9 cellular contexts compared by ENCODE assay signal in the genomic region with DNA sequence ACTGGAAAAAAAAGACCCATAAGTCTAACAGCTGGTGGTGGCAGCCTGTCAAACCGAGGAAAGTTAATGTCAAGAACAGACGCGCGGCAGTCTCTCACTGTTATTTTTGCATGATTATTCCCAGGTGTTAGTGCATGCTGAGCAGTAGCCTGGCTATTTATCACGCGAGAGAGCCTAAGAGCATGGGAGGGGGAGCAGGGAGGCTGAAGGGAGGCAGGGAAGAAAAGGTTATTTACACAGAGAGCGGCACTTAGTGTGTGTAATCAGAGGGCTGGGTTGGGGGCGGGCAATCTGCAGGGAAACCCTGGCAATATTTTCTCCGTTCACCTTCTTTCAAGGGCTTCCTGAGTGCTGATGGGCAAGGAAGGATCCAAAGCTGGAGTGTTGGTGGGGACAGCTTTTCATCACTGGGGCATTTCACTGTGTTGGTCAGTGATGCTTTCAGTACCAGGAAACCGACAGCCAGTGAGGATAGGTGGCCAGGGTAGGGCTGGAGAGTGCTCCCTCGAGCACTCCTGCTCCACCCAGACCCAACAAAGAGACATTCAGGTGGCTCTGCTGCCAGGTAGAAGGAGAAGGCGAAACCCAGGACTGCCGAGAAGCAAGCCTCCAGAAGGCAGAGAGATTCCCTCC. TPM values are rescaled to one million over a fixed set of nuclear protein-coding genes. Genes with fewer than 3 reads are reported as not detected.
A peak's percentile ranks its signal among the peaks of the same experiment; 100 is the strongest.
DNase-seq lines count a peak whose midpoint lies in the region; ATAC-seq and TF ChIP-seq lines count a peak whose summit lies in the region.
"Had no signal": no experiment of that assay in that cellular context is flagged by ENCODE, and none has a peak within 500 bp of the region (broad histone marks: within the 10 kb centered on the region; RNA-seq: fewer than 3 reads in every experiment).

No MANE protein-coding gene starts in this region.

- peak overlapping the region; percentile 24 for H2BK12ac ChIP-seq in neuronal stem cell (ENCODE audit: low read length)

- no peak overlapping the region for H4K8ac ChIP-seq in neuronal stem cell (ENCODE audit: low read depth, low read length)

- H3K18ac ChIP-seq in neuronal stem cell (ENCODE audit: low read length): no peak overlapping the region

- no peak overlapping the region for H3K14ac ChIP-seq in neuronal stem cell (ENCODE audit: low read length)

- H3K4me3 ChIP-seq in neuronal stem cell (ENCODE audit: low read length in 2 of 2): no peak overlapping the region

- H3K27me3 ChIP-seq in neuronal stem cell (ENCODE audit: control insufficient read depth in 3 of 3, insufficient read depth in 3 of 3, low read depth in 1 of 3, low read length in 3 of 3): no peaks in the 10 kb centered on the region

- peak overlapping the region; percentile 46 for H3K9ac ChIP-seq in neuronal stem cell (ENCODE audit: low read depth, low read length, poor library complexity)

- peaks cover 10% of the 10 kb centered on the region for H3K79me1 ChIP-seq in neuronal stem cell (ENCODE audit: low read depth, low read length)

- H4K91ac ChIP-seq in neuronal stem cell (ENCODE audit: low read depth, low read length, poor library complexity): no peak overlapping the region

- H3K4me1 ChIP-seq in neuronal stem cell (ENCODE audit: control insufficient read depth in 2 of 2, insufficient read depth in 1 of 2, low read depth in 1 of 2, low read length in 2 of 2): peaks cover 38 to 44% of the 10 kb centered on the region in 2 donors

- no peak overlapping the region for H2AFZ ChIP-seq in neuronal stem cell (ENCODE audit: low read length)

- DNase-seq in EH (ENCODE audit: low read depth) (peak; percentile 3), NCI-H345 (lab: John Stamatoyannopoulos, UW) (peak; percentile 82), epidermal melanocyte (ENCODE audit: insufficient read length, low spot score) (peak; percentile 35), neuronal stem cell (ENCODE audit: low spot score) (no peak), omental fat pad (ENCODE audit: low spot score) (no peak), COLO829 (ENCODE audit: low spot score) (no peak)
- DNase-seq: effector memory CD8-positive, alpha-beta T cell had no signal

- no peak overlapping the region for H3K23ac ChIP-seq in neuronal stem cell (ENCODE audit: low read depth, low read length, poor library complexity)

- H3K27ac ChIP-seq in neuronal stem cell (replicated peaks; ENCODE audit: low read length): no peak overlapping the region

- no peak overlapping the region for H2AK5ac ChIP-seq in neuronal stem cell (ENCODE audit: low read depth, low read length)

- no peak for TF ChIP-seq CTCF in omental fat pad (IDR thresholded peaks at IDR 0.05)

- H3K4ac ChIP-seq in neuronal stem cell (ENCODE audit: low read length): no peak overlapping the region

- ATAC-seq in omental fat pad (ENCODE audit: low FRiP score) (no peak), GM21360 (IDR thresholded peaks at IDR 0.05; ENCODE audit: unreplicated experiment) (no peak), HG03460 (IDR thresholded peaks at IDR 0.05; ENCODE audit: unreplicated experiment) (no peak)
- ATAC-seq: effector memory CD8-positive, alpha-beta T cell had no signal

- H2BK5ac ChIP-seq in neuronal stem cell (ENCODE audit: low read length): no peak overlapping the region

- peaks cover 0 to 2% of the 10 kb centered on the region in 2 donors for H3K9me3 ChIP-seq in neuronal stem cell (replicated peaks in 1 of 2; ENCODE audit: control insufficient read depth in 2 of 2, insufficient read depth in 1 of 2, low read depth in 1 of 2, low read length in 2 of 2)

- H2BK120ac ChIP-seq in neuronal stem cell (ENCODE audit: low read depth, low read length): no peak overlapping the region

- no peak overlapping the region for H2BK15ac ChIP-seq in neuronal stem cell (ENCODE audit: low read length)

- WGBS in neuronal stem cell (ENCODE audit: extremely low coverage in 2 of 2, insufficient read length in 2 of 2, insufficient replicate concordance in 1 of 2), 2 donors: no CpG with 5 or more reads among the region's 13 CpGs

- no peaks in the 10 kb centered on the region for H3K36me3 ChIP-seq in neuronal stem cell (replicated peaks in 1 of 2; ENCODE audit: control insufficient read depth in 2 of 2, insufficient read depth in 2 of 2, low read length in 2 of 2)

- H3K4me2 ChIP-seq in neuronal stem cell (ENCODE audit: insufficient read depth, low read length, poor library complexity, severe bottlenecking): peak overlapping the region; percentile 28

RNA-seq across cellular contexts. Expression of gene ZNF608, which starts 39.6 kb away (rescaled TPM):
- 76.9 TPM for polyA plus RNA-seq in neuronal stem cell (2013, experiment 1 of 2)
- polyA plus RNA-seq in neuronal stem cell (2013, experiment 2 of 2): 78.0 TPM
- 10 to 100 TPM; 14.8 to 26.2 (median 20.8) TPM for total RNA-seq in omental fat pad

Comparison
In these comparisons a context has a peak if more than half of its experiments do, and no peak if none do; other contexts are left out.
1. DNase-seq: peak in EH (single experiment), NCI-H345 (single experiment) and epidermal melanocyte (single experiment); none in neuronal stem cell (single experiment), omental fat pad (single experiment) and COLO829 (single experiment).